8 cellular contexts compared by ENCODE assay signal in the genomic region with DNA sequence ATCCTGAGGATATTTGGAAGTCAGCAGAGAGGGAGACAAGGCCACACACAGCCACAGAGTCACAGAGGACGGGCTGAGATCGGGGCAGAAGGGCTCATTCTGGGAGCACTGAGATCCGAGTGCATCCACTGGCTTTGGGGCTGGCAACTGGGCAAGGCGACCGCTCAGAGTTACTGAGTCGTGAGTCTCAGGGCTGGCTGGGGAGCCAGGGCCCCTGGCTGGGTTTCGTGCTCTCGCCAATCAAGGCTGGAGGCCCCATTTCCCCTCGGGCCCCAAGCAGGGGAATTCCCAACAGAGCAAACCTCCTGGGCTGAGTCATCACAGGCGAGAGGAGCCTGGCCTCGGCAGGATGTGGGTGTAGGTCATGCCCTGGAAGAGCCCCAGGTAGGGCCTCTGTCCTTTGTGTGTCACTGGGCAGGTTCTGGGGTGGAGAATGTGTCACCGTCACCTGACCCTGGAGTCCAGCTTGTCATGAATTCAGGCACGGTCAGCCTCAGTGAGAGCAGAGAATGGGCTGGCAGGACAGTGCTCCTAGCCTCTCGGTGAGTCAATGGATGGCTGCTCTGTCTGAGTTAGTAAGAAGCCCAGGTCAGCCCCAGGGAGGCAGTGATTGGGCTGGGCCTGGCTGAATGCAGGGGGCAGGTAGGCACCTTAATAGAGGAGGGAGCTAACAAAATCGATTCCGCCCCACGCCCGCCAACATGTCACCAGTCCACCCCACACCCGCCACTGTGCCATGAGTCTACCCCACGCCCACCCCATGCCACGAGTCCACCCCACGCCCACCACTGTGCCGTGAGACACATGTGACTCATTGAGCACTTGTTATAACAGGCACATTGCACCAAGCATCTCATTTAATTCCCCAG. TPM values are rescaled to one million over a fixed set of nuclear protein-coding genes. Genes with fewer than 3 reads are reported as not detected.
DNase-seq lines count a peak whose midpoint lies in the region; ATAC-seq and TF ChIP-seq lines count a peak whose summit lies in the region.

No MANE protein-coding gene starts in this region.

- H3K27ac Mint-ChIP-seq in activated B cell treated with CpG ODN at 0.5 μM for 24 hours = peak overlapping the region; percentile 93

- peak overlapping the region; percentile 69 for H2BK120ac ChIP-seq in mesenchymal stem cell (ENCODE audit: low read depth, low read length)

- no peaks in the 10 kb centered on the region for H3K36me3 Mint-ChIP-seq in activated B cell treated with CpG ODN at 0.5 μM for 24 hours (ENCODE audit: low read depth)

- peak overlapping the region; percentile 74 for H2BK5ac ChIP-seq in mesenchymal stem cell (ENCODE audit: low read depth, low read length, poor library complexity, severe bottlenecking)

- H3K36me3 ChIP-seq in DND-41 (ENCODE audit: insufficient read depth, low read length) = no peaks in the 10 kb centered on the region
- H3K36me3 ChIP-seq in HUES6 (ENCODE audit: control insufficient read depth, insufficient read depth, low read length) = no peaks in the 10 kb centered on the region
- no peaks in the 10 kb centered on the region for H3K36me3 ChIP-seq in mesenchymal stem cell (ENCODE audit: control insufficient read depth in 1 of 2, insufficient read depth in 2 of 2, low read depth in 1 of 2, low read length in 2 of 2)

- H3K4ac ChIP-seq in mesenchymal stem cell (ENCODE audit: low read depth in 1 of 2, low read length in 2 of 2) = no peak overlapping the region

- H3K9me3 ChIP-seq in DND-41 (ENCODE audit: insufficient read depth, low read length, severe bottlenecking) = no peaks in the 10 kb centered on the region
- H3K9me3 ChIP-seq in HUES6 (ENCODE audit: control insufficient read depth, insufficient read depth, low read depth, low read length) = no peaks in the 10 kb centered on the region
- peaks cover 2% of the 10 kb centered on the region for H3K9me3 ChIP-seq in mesenchymal stem cell (ENCODE audit: control insufficient read depth, low read length)

- H3K4me1 Mint-ChIP-seq in activated B cell treated with CpG ODN at 0.5 μM for 24 hours = peaks cover 95% of the 10 kb centered on the region

- H3K4me2 ChIP-seq in DND-41 (ENCODE audit: insufficient read depth, low read length) (no peak overlapping the region), mesenchymal stem cell (ENCODE audit: low read length, poor library complexity, severe bottlenecking) (peak overlapping the region; percentile 13)

- no peaks in the 10 kb centered on the region for H3K79me1 ChIP-seq in mesenchymal stem cell (replicated peaks; ENCODE audit: low read length, poor library complexity, severe bottlenecking)

- 38% methylated on average over 23 of the region's 23 CpGs for WGBS in mesenchymal stem cell

- H3K4me3 Mint-ChIP-seq in activated B cell treated with CpG ODN at 0.5 μM for 24 hours = peak overlapping the region; percentile 80

- H3K4me1 ChIP-seq in DND-41 (ENCODE audit: insufficient read depth, low read length) (no peaks in the 10 kb centered on the region), HUES6 (ENCODE audit: control insufficient read depth, insufficient read depth, low read length) (peaks cover 48% of the 10 kb centered on the region), mesenchymal stem cell (ENCODE audit: control insufficient read depth, insufficient read depth, low read depth, low read length) (peaks cover 60% of the 10 kb centered on the region)

- no peak overlapping the region for H3K9ac ChIP-seq in DND-41 (ENCODE audit: low read depth, low read length)
- peak overlapping the region; percentile 16 for H3K9ac ChIP-seq in HUES6 (ENCODE audit: low read length)
- no peak overlapping the region for H3K9ac ChIP-seq in mesenchymal stem cell (ENCODE audit: low read length)

- H3K9me3 Mint-ChIP-seq in activated B cell treated with CpG ODN at 0.5 μM for 24 hours = no peaks in the 10 kb centered on the region

- H3K27ac ChIP-seq in DND-41 (ENCODE audit: low read length) = no peak overlapping the region
- H3K27ac ChIP-seq in HUES6 (ENCODE audit: low read depth, low read length) = no peak overlapping the region
- peak overlapping the region; percentile 87 for H3K27ac ChIP-seq in mesenchymal stem cell (ENCODE audit: low read length, poor library complexity, severe bottlenecking)

- CTCF ChIA-PET in activated B cell treated with CpG ODN at 0.5 μM for 24 hours (lab: Charles Lee) = interaction anchor here (2.3 to 12.0 kb wide), 3 partner anchors 9 to 21 kb away, joined by 10 to 126 read pairs (median 34); no protein-coding TSS in a partner anchor

- H3K27me3 Mint-ChIP-seq in activated B cell treated with CpG ODN at 0.5 μM for 24 hours = no peaks in the 10 kb centered on the region

- H2AK5ac ChIP-seq in mesenchymal stem cell (ENCODE audit: low read length, severe bottlenecking) = peak overlapping the region; percentile 79

- H3K79me2 ChIP-seq in DND-41 (ENCODE audit: insufficient read depth, low read length) = no peaks in the 10 kb centered on the region

- peaks cover 2% of the 10 kb centered on the region for H3K27me3 ChIP-seq in DND-41 (ENCODE audit: insufficient read depth, low read length, poor library complexity)
- H3K27me3 ChIP-seq in HUES6 (ENCODE audit: control insufficient read depth, insufficient read depth, low read length) = no peaks in the 10 kb centered on the region; the same call in 1 of the 2 replicates
- H3K27me3 ChIP-seq in mesenchymal stem cell (ENCODE audit: control insufficient read depth in 1 of 2, insufficient read depth in 1 of 2, low read length in 2 of 2) = peaks cover 0 to 13% of the 10 kb centered on the region in 2 experiments

- H3K4me3 ChIP-seq in DND-41 (ENCODE audit: low read depth in 1 of 2, low read length in 2 of 2) (no peak overlapping the region), HUES6 (ENCODE audit: low read depth, low read length) (no peak overlapping the region), cardiac fibroblast (replicated peaks in 1 of 2; ENCODE audit: low read depth in 2 of 2, low read length in 2 of 2) (no peak overlapping the region), mesenchymal stem cell (ENCODE audit: insufficient read depth in 1 of 2, low read depth in 1 of 2, low read length in 2 of 2) (no peak overlapping the region)

- peak overlapping the region; percentile 49 for H4K91ac ChIP-seq in mesenchymal stem cell (ENCODE audit: low read length)

- H2BK12ac ChIP-seq in mesenchymal stem cell (ENCODE audit: low read length in 2 of 2) = peak overlapping the region; percentile 45 to 63

- H2BK15ac ChIP-seq in mesenchymal stem cell (ENCODE audit: low read depth, poor library complexity, severe bottlenecking) = no peak overlapping the region

- peaks cover 2% of the 10 kb centered on the region; the same call in 1 of the 2 replicates for H4K20me1 ChIP-seq in DND-41 (ENCODE audit: insufficient read depth, low read length)

- peak overlapping the region; percentile 19 for H4K8ac ChIP-seq in mesenchymal stem cell (ENCODE audit: low read length)

- POLR2A ChIA-PET in activated B cell treated with CpG ODN at 0.5 μM for 24 hours (lab: Charles Lee) = interaction anchor here (1.0 to 7.2 kb wide), 7 partner anchors 11 to 41 kb away, joined by 3 to 133 read pairs (median 6); no protein-coding TSS in a partner anchor

- H2AFZ ChIP-seq in DND-41 (ENCODE audit: low read depth, low read length) (no peak overlapping the region), mesenchymal stem cell (ENCODE audit: low read depth, low read length) (no peak overlapping the region)

- ATAC-seq in DND-41 (ENCODE audit: insufficient read depth, low read depth) (peak; percentile 86), GM21576 (IDR thresholded peaks at IDR 0.05; ENCODE audit: unreplicated experiment) (peak; percentile 68), activated B cell treated with CpG ODN at 0.5 μM for 24 hours (ENCODE audit: low read depth) (peak; percentile 75)

- peak overlapping the region; percentile 48 to 58 for H3K18ac ChIP-seq in mesenchymal stem cell (ENCODE audit: low read depth in 1 of 2, low read length in 2 of 2)

- H3K23ac ChIP-seq in mesenchymal stem cell (ENCODE audit: low read length in 2 of 2) = no peak overlapping the region

- TF ChIP-seq CTCF in DND-41 (IDR thresholded peaks at IDR 0.05; ENCODE audit: borderline replicate concordance, extremely low read depth, low read length, poor library complexity, severe bottlenecking) = no peak
- no peak for TF ChIP-seq CTCF in activated B cell treated with CpG ODN at 0.5 μM for 24 hours (IDR thresholded peaks at IDR 0.05)
- TF ChIP-seq CTCF in cardiac fibroblast (IDR thresholded peaks at IDR 0.05; ENCODE audit: low read depth, low read length) = no peak

- intact Hi-C loops in activated B cell treated with CpG ODN at 0.5 μM for 24 hours (cut with micrococcal nuclease) = loop anchor here (1.0 to 5.0 kb wide), 8 partner anchors 8 to 1282 kb away; a partner anchor contains a TSS

- no peak overlapping the region for H3K14ac ChIP-seq in mesenchymal stem cell (ENCODE audit: low read length in 2 of 2)

- DNase-seq in DND-41 (peak; percentile 59), activated B cell treated with CpG ODN at 0.5 μM for 24 hours (peak; percentile 81), cardiac fibroblast (ENCODE audit: low read depth in 2 of 2) (peak; percentile 72 to 94), mesenchymal stem cell (peak; percentile 95), D341Med (ENCODE audit: low spot score) (no peak)
- peak; percentile 87 to 89 for DNase-seq in stimulated activated CD8-positive, alpha-beta memory T cell treated with anti-CD3 and anti-CD28 coated beads, Interleukin-7, amount 100 ng/mL, for 4 hours (ENCODE audit: low read depth in 2 of 2)

RNA-seq across cellular contexts. Expression of a gene that starts 16.9 kb away (rescaled TPM):
- 2.7 and 3.1 TPM in 2 replicates for total RNA-seq in activated B cell treated with CpG ODN at 0.5 μM for 24 hours
- not detected for polyA plus RNA-seq in mesenchymal stem cell (2013, experiment 1 of 2)
- not detected for polyA plus RNA-seq in mesenchymal stem cell (2013, experiment 2 of 2)

RNA-seq across cellular contexts. Expression of a gene that starts 32.3 kb away (rescaled TPM):
- not detected in 2 replicates for total RNA-seq in activated B cell treated with CpG ODN at 0.5 μM for 24 hours
- not detected for polyA plus RNA-seq in mesenchymal stem cell (2013, experiment 1 of 2)
- not detected for polyA plus RNA-seq in mesenchymal stem cell (2013, experiment 2 of 2)

RNA-seq across cellular contexts. Expression of a gene that starts 37.6 kb away (rescaled TPM):
- not detected in 2 replicates for total RNA-seq in activated B cell treated with CpG ODN at 0.5 μM for 24 hours
- not detected for polyA plus RNA-seq in mesenchymal stem cell (2013, experiment 1 of 2)
- not detected for polyA plus RNA-seq in mesenchymal stem cell (2013, experiment 2 of 2)
